23 cellular contexts compared by ENCODE assay signal in the genomic region with DNA sequence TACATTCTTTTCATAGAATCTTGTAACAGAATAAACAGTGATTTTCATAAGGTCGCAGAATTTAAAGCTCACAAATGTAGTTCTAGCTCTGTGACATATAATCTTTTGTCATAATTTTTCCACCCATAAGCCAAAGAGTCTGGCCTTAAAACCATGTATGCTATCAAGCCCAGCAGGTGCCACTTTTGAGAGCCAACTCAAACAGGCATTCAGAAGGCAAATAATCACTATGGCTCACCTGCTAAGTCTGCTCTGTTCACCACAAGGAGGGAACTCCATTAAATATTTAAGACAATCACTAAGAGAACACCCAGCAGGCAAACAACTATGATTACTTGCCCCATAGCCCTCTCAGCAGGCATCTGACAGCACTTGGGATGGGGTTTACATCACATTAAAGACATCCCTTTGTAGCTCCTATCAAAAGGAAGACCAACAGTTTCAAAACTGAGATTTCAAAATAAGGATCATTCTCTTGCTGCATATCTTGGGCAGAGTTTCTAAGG.
DNase-seq lines count a peak whose midpoint lies in the region; ATAC-seq, FAIRE-seq and TF ChIP-seq lines count a peak whose summit lies in the region.
"Had no signal": no experiment of that assay in that cellular context is flagged by ENCODE, and none has a peak within 500 bp of the region (broad histone marks: within the 10 kb centered on the region; RNA-seq: fewer than 3 reads in every experiment).

No MANE protein-coding gene starts in this region.

- no peak overlapping the region for H3K27ac ChIP-seq in pancreas
- H3K27ac ChIP-seq: GM23248, psoas muscle, tibial nerve, WERI-Rb-1 had no signal

- no peaks in the 10 kb centered on the region for H3K27me3 ChIP-seq in pancreas
- H3K27me3 ChIP-seq: tibial nerve had no signal

- intact Hi-C loops in pancreas (cut with DNase I): no loop called here
- intact Hi-C loops in posterior vena cava (cut with DNase I): no loop called here

- peak; percentile 37 to 63 (median 60) for ATAC-seq in pancreas
- ATAC-seq: activated T-helper 17 cell treated with anti-CD3 and anti-CD28 coated beads, Interleukin-2, amount 50 U/mL, for 72 hours; psoas muscle; stimulated activated naive CD8-positive, alpha-beta T cell treated with anti-CD3 and anti-CD28 coated beads, Interleukin-15, amount 100 ng/mL, for 72 hours had no signal

- H3K36me3 ChIP-seq in pancreas: no peaks in the 10 kb centered on the region
- H3K36me3 ChIP-seq: tibial nerve, WERI-Rb-1 had no signal

- no peaks in the 10 kb centered on the region for H3K4me1 ChIP-seq in pancreas
- H3K4me1 ChIP-seq: psoas muscle, tibial nerve had no signal

- no peak for TF ChIP-seq CTCF in pancreas (IDR thresholded peaks at IDR 0.05)

- DNase-seq in NCI-H1092 treated with DMSO at 0.1 percent for 48 hours (lab: John Stamatoyannopoulos, UW) (peak; percentile 90), NCI-H2081 (lab: John Stamatoyannopoulos, UW) (peak; percentile 79 to 93), NCI-H69 (lab: John Stamatoyannopoulos, UW) (peak; percentile 94), pancreas (no peak), RCC 7860 (ENCODE audit: low spot score) (no peak), posterior vena cava (ENCODE audit: low spot score) (no peak), hepatic stellate cell (ENCODE audit: low spot score) (no peak)
- DNase-seq: activated CD4-positive, alpha-beta T cell treated with anti-CD3 and anti-CD28 coated beads, Interleukin-2, amount 50 U/mL, for 48 hours; activated CD8-positive, alpha-beta memory T cell treated with anti-CD3 and anti-CD28 coated beads, Interleukin-2, amount 50 U/mL, for 48 hours; aorta; CD4-positive, CD25-positive, alpha-beta regulatory T cell; DMS 273 treated with DMSO at 0.1 percent for 48 hours; GF-D8; GM23248; NCI-H1694 treated with DMSO at 0.1 percent for 48 hours; OCI-M1; psoas muscle; stimulated activated naive CD8-positive, alpha-beta T cell treated with anti-CD3 and anti-CD28 coated beads, Interleukin-15, amount 100 ng/mL, for 72 hours; WERI-Rb-1 had no signal

- H3K4me3 ChIP-seq in pancreas: no peak overlapping the region
- H3K4me3 ChIP-seq: GM23248, lung, psoas muscle, tibial nerve had no signal

- FAIRE-seq in pancreas (lab: Jason Lieb, UNC) (no peak), RCC 7860 (lab: Jason Lieb, UNC) (no peak)
- FAIRE-seq: endometrium had no signal

- H3K9me3 ChIP-seq in pancreas: no peaks in the 10 kb centered on the region

- WGBS in pancreas, 2 donors: 44 to 47% methylated on average over 1 of the region's 1 CpG

Comparison
In these comparisons a context has a peak if more than half of its experiments do, and no peak if none do; other contexts are left out.
1. DNase-seq: peak in NCI-H1092 treated with DMSO at 0.1 percent for 48 hours (single experiment), NCI-H2081 (2 of 2) and NCI-H69 (single experiment); none in pancreas (0 of 6), RCC 7860 (single experiment), posterior vena cava (single experiment) and hepatic stellate cell (single experiment).